8 cellular contexts compared by ENCODE assay signal in genomic region chr6:28643017-28643740, GRCh38.
DNase-seq lines count a peak whose midpoint lies in the region; ATAC-seq and TF ChIP-seq lines count a peak whose summit lies in the region.

No MANE protein-coding gene starts in this region.

- RAD21 ChIA-PET in HCT116 (lab: Charles Lee; ENCODE audit: low non-redundant PET in 1 of 2, low total read pairs in 2 of 2, uncharacterized antibody in 2 of 2, unreplicated experiment in 2 of 2) = no interaction called here

- H3K4me2 ChIP-seq in HCT116 (ENCODE audit: low read length) = peak overlapping the region; percentile 67

- POLR2A ChIA-PET in AG04450 (lab: Yijun Ruan, JAX) = interaction anchor here (0.6 kb wide), 1 partner anchor 54 kb away, joined by 6 read pairs; no protein-coding TSS in a partner anchor
- POLR2A ChIA-PET in HCT116 (lab: Charles Lee) = no interaction called here

- CTCF ChIA-PET in AG04450 (lab: Charles Lee) = no interaction called here
- CTCF ChIA-PET in HCT116 (lab: Charles Lee) = no interaction called here

- H3K9ac ChIP-seq in HCT116 (ENCODE audit: low read length) (peak overlapping the region; percentile 43; the same call in 1 of the 2 replicates), colonic mucosa (ENCODE audit: low read depth in 2 of 2, low read length in 2 of 2) (no peak overlapping the region)

- TF ChIP-seq RAD21 in HCT116 (IDR thresholded peaks at IDR 0.05; ENCODE audit: low read depth) = 0 out of 2 replicates have a peak, but pooled peaks have one; percentile 2

- ATAC-seq in HCT116 = peak; percentile 81
- ATAC-seq in GM21367 (IDR thresholded peaks at IDR 0.05; ENCODE audit: unreplicated experiment) = no peak
- no peak for ATAC-seq in HG03139 (IDR thresholded peaks at IDR 0.05; ENCODE audit: unreplicated experiment)
- no peak for ATAC-seq in GM21526 (IDR thresholded peaks at IDR 0.05; ENCODE audit: low FRiP score, unreplicated experiment)

- H3K79me2 ChIP-seq in HCT116 (ENCODE audit: insufficient read depth, low read length) = no peaks in the 10 kb centered on the region

- peak overlapping the region; percentile 43 for H2AFZ ChIP-seq in HCT116 (ENCODE audit: low read depth, low read length, poor library complexity, severe bottlenecking)

- TF ChIP-seq CTCF in AG04450 (IDR thresholded peaks at IDR 0.05; ENCODE audit: low read depth, low read length) (no peak), HCT116 (IDR thresholded peaks at IDR 0.05 in 2 of 3, conservative IDR thresholded peaks at IDR 0.05 in 1 of 3; ENCODE audit: borderline replicate concordance in 1 of 3, insufficient read depth in 1 of 3, low read depth in 2 of 3, low read length in 2 of 3) (no peak), colonic mucosa (IDR thresholded peaks at IDR 0.05) (no peak)

- DNase-seq in AG04450 (ENCODE audit: low read depth, low spot score) (peak; percentile 26), HCT116 (ENCODE audit: low read depth, low spot score) (peak; percentile 88), SJSA1 (ENCODE audit: low read depth in 1 of 2, low spot score in 2 of 2) (peak; percentile 54 to 72), fibroblast of the conjunctiva (ENCODE audit: low read depth) (peak; percentile 70), colonic mucosa (no peak)

- BruUV-seq in HCT116 (replicated peaks; lab: Mats Ljungman, UMichigan) = no TSS peak

- H3K9me3 ChIP-seq in AG04450 (ENCODE audit: control insufficient read depth, insufficient read depth, low read length) (peaks cover 7% of the 10 kb centered on the region; the same call in 1 of the 2 replicates), HCT116 (ENCODE audit: control insufficient read depth in 1 of 2, insufficient read depth in 1 of 2, low read depth in 1 of 2, low read length in 2 of 2) (no peaks in the 10 kb centered on the region), SJSA1 (replicated peaks) (0 out of 2 replicates have a peak, but pooled peaks cover 2% of the 10 kb centered on the region), colonic mucosa (no peaks in the 10 kb centered on the region)

- TF ChIP-seq POLR2A in HCT116 (IDR thresholded peaks at IDR 0.05; ENCODE audit: borderline replicate concordance, extremely low read depth, insufficient read depth, insufficient read length) = no peak

- H3K27me3 ChIP-seq in AG04450 (ENCODE audit: control insufficient read depth, insufficient read depth, low read length) (no peaks in the 10 kb centered on the region), HCT116 (ENCODE audit: insufficient read depth, low read length) (no peaks in the 10 kb centered on the region), SJSA1 (replicated peaks) (no peaks in the 10 kb centered on the region), colonic mucosa (no peaks in the 10 kb centered on the region)

- H3K27ac ChIP-seq in AG04450 (ENCODE audit: low read depth, low read length) = no peak overlapping the region
- H3K27ac ChIP-seq in HCT116 (ENCODE audit: low read depth, low read length) = peak overlapping the region; percentile 37; the same call in 1 of the 2 replicates
- no peak overlapping the region for H3K27ac ChIP-seq in SJSA1
- H3K27ac ChIP-seq in colonic mucosa = no peak overlapping the region

- H3K9me2 ChIP-seq in HCT116 (ENCODE audit: insufficient read depth) = no peaks in the 10 kb centered on the region

- H4K20me1 ChIP-seq in HCT116 (ENCODE audit: insufficient read depth) = no peaks in the 10 kb centered on the region

- intact Hi-C loops in HCT116 (cut with micrococcal nuclease) (no loop called here), colonic mucosa (cut with DNase I) (no loop called here)

- no peaks in the 10 kb centered on the region for H3K36me3 ChIP-seq in HCT116 (ENCODE audit: control insufficient read depth in 1 of 2, insufficient read depth in 2 of 2, low read length in 2 of 2)
- H3K36me3 ChIP-seq in SJSA1 = no peaks in the 10 kb centered on the region
- H3K36me3 ChIP-seq in colonic mucosa = no peaks in the 10 kb centered on the region

- H3K4me3 ChIP-seq in AG04450 (ENCODE audit: low read depth, low read length) = no peak overlapping the region
- peak overlapping the region; percentile 21 to 48; a peak in 3 of 4 replicates for H3K4me3 ChIP-seq in HCT116 (replicated peaks in 1 of 2; ENCODE audit: low read depth in 1 of 2, low read length in 2 of 2)
- no peak overlapping the region for H3K4me3 ChIP-seq in SJSA1
- no peak overlapping the region for H3K4me3 ChIP-seq in colonic mucosa

- peaks cover 3 to 17% of the 10 kb centered on the region in 2 experiments; a peak in 3 of 4 replicates for H3K4me1 ChIP-seq in HCT116 (ENCODE audit: control insufficient read depth in 1 of 2, insufficient read depth in 2 of 2, low read length in 2 of 2)
- no peaks in the 10 kb centered on the region for H3K4me1 ChIP-seq in SJSA1 (replicated peaks)
- H3K4me1 ChIP-seq in colonic mucosa = no peaks in the 10 kb centered on the region

TF ChIP-seq in HCT116, 20 proteins besides CTCF, POLR2A, EP300 and RAD21 (continues in another document):
- TF ChIP-seq CEBPB (IDR thresholded peaks at IDR 0.05; ENCODE audit: low read depth) (peak; percentile 50; the same call in 1 of the 2 replicates), SP1 (IDR thresholded peaks at IDR 0.05; ENCODE audit: low read depth) (0 out of 2 replicates have a peak, but pooled peaks have one; percentile 21), ZNF274 (IDR thresholded peaks at IDR 0.05; ENCODE audit: low read depth, low read length) (no peak), SIN3A (IDR thresholded peaks at IDR 0.05; ENCODE audit: low read depth) (0 out of 2 replicates have a peak, but pooled peaks have one; percentile 22), CBX3 (IDR thresholded peaks at IDR 0.05; ENCODE audit: low read depth) (peak; percentile 90), YY1 (IDR thresholded peaks at IDR 0.05; ENCODE audit: extremely low read depth, insufficient replicate concordance, low read depth, low read length) (peak; percentile 29), POLR2AphosphoS5 (IDR thresholded peaks at IDR 0.05; ENCODE audit: low read depth, low read length) (no peak), MAX (IDR thresholded peaks at IDR 0.05) (peak; percentile 54), TCF7L2 (IDR thresholded peaks at IDR 0.05; ENCODE audit: borderline replicate concordance, extremely low read depth, insufficient read depth, insufficient read length) (no peak), FOSL1 (IDR thresholded peaks at IDR 0.05; ENCODE audit: low read depth) (no peak), ZBTB33 (IDR thresholded peaks at IDR 0.05; ENCODE audit: extremely low read depth, insufficient replicate concordance, low read length) (no peak), REST (IDR thresholded peaks at IDR 0.05; ENCODE audit: low read depth) (no peak), JUND (IDR thresholded peaks at IDR 0.05) (peak; percentile 13; the same call in 1 of the 2 replicates), SRF (IDR thresholded peaks at IDR 0.05; ENCODE audit: low read depth) (peak; percentile 43; the same call in 1 of the 2 replicates), EZH2phosphoT487 (IDR thresholded peaks at IDR 0.05; ENCODE audit: borderline replicate concordance) (no peak), EGR1 (IDR thresholded peaks at IDR 0.05; ENCODE audit: low read depth) (0 out of 2 replicates have a peak, but pooled peaks have one; percentile 29), ELF1 (IDR thresholded peaks at IDR 0.05; ENCODE audit: borderline replicate concordance, low read depth) (no peak), ATF3 (IDR thresholded peaks at IDR 0.05) (peak; percentile 95)

Comparison
In these comparisons a context has a peak if more than half of its experiments do, and no peak if none do; other contexts are left out.
1. H3K4me3 ChIP-seq: peak in HCT116 (2 of 2); none in AG04450 (single experiment), SJSA1 (single experiment) and colonic mucosa (single experiment).